8 cellular contexts compared by ENCODE assay signal in genomic region chr1:213987876-213988638, GRCh38. TPM values are rescaled to one million over a fixed set of nuclear protein-coding genes. Genes with fewer than 3 reads are reported as not detected.
DNase-seq lines count a peak whose midpoint lies in the region; ATAC-seq and TF ChIP-seq lines count a peak whose summit lies in the region.

A gene with protein sequence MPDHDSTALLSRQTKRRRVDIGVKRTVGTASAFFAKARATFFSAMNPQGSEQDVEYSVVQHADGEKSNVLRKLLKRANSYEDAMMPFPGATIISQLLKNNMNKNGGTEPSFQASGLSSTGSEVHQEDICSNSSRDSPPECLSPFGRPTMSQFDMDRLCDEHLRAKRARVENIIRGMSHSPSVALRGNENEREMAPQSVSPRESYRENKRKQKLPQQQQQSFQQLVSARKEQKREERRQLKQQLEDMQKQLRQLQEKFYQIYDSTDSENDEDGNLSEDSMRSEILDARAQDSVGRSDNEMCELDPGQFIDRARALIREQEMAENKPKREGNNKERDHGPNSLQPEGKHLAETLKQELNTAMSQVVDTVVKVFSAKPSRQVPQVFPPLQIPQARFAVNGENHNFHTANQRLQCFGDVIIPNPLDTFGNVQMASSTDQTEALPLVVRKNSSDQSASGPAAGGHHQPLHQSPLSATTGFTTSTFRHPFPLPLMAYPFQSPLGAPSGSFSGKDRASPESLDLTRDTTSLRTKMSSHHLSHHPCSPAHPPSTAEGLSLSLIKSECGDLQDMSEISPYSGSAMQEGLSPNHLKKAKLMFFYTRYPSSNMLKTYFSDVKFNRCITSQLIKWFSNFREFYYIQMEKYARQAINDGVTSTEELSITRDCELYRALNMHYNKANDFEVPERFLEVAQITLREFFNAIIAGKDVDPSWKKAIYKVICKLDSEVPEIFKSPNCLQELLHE (plus strand): TSS chr1:213987973. CDS start chr1:213996536, 8,563 bp downstream.

- peak within 1 kb of the TSS; percentile 64 for H3K4me3 ChIP-seq in WI38 (ENCODE audit: low read depth, low read length)
- H3K4me3 ChIP-seq in ectodermal cell (ENCODE audit: insufficient read depth, low read depth, low read length): peak within 1 kb of the TSS; percentile 55
- peak within 1 kb of the TSS; percentile 29 to 46 for H3K4me3 ChIP-seq in left lung

- peak; percentile 75 for ATAC-seq in HG02973 (IDR thresholded peaks at IDR 0.05; ENCODE audit: unreplicated experiment)
- ATAC-seq in left lung: peak; percentile 87

- DNase-seq in stimulated activated naive CD4-positive, alpha-beta T cell (lab: John Stamatoyannopoulos, UW): peak; percentile 9 to 76 (median 56)
- DNase-seq in stimulated activated naive CD4-positive, alpha-beta T cell treated with Interleukin-2 at 50 U/mL for 16 hours (lab: John Stamatoyannopoulos, UW): no peak
- DNase-seq in NCI-H2081 treated with DMSO at 0.1 percent for 48 hours (lab: John Stamatoyannopoulos, UW) (peak; percentile 67), left lung (peak; percentile 79)
- peak; percentile 24 to 27 for DNase-seq in stimulated activated CD4-positive, alpha-beta T cell treated with anti-CD3 and anti-CD28 coated beads, Interleukin-2, amount 100 ng/mL, for 48 hours

- TF ChIP-seq CTCF in WI38 (IDR thresholded peaks at IDR 0.05; ENCODE audit: low read depth, low read length) (no peak), left lung (IDR thresholded peaks at IDR 0.05) (no peak)

- H3K4me1 ChIP-seq in ectodermal cell (ENCODE audit: control insufficient read depth, insufficient read depth, low read length) (peaks cover 35% of the 10 kb centered on the region), left lung (peaks cover 8 to 16% of the 10 kb centered on the region in 2 donors)

- intact Hi-C loops in left lung (cut with DNase I): no loop called here

- WGBS in ectodermal cell, 2 experiments: 0% methylated on average over 28 to 34 of the region's 34 CpGs

- no peaks in the 10 kb centered on the region for H3K9me3 ChIP-seq in ectodermal cell (ENCODE audit: control insufficient read depth, low read length)
- no peaks in the 10 kb centered on the region for H3K9me3 ChIP-seq in left lung

- H3K27ac ChIP-seq in ectodermal cell (ENCODE audit: insufficient read depth, low read depth, low read length, poor library complexity, severe bottlenecking) (peak within 1 kb of the TSS; percentile 77), left lung (peak within 1 kb of the TSS in 1 of 2 donors; percentile 63)

- H3K36me3 ChIP-seq in ectodermal cell (ENCODE audit: control insufficient read depth, insufficient read depth, low read length) (no peaks in the 10 kb centered on the region), left lung (no peaks in the 10 kb centered on the region)

- H3K27me3 ChIP-seq in ectodermal cell (ENCODE audit: control insufficient read depth, insufficient read depth, low read length, poor library complexity, severe bottlenecking): peaks cover 63% of the 10 kb centered on the region
- peaks cover 55 to 98% of the 10 kb centered on the region in 2 donors for H3K27me3 ChIP-seq in left lung

RNA-seq across cellular contexts. Expression of the gene that starts here (rescaled TPM):
- 8.6 TPM for polyA plus RNA-seq in ectodermal cell (2013, experiment 1 of 4)
- polyA plus RNA-seq in ectodermal cell (2013, experiment 2 of 4): 5.8 TPM
- 4.3 TPM for polyA plus RNA-seq in ectodermal cell (2013, experiment 3 of 4)
- polyA plus RNA-seq in ectodermal cell (2013, experiment 4 of 4): 5.5 TPM
- 10 to 100 TPM in 1 of 2 donors, 1 to 10 TPM in 1; 6.2 to 15.3 TPM for total RNA-seq in left lung
